In genomic region chr19:42529248-42529764, GRCh38 we compare ENCODE assay signal across 8 cellular contexts. TPM values are rescaled to one million over a fixed set of nuclear protein-coding genes. Genes with fewer than 3 reads are reported as not detected.
DNase-seq lines count a peak whose midpoint lies in the region; ATAC-seq and TF ChIP-seq lines count a peak whose summit lies in the region.

No MANE protein-coding gene starts in this region.

- H3K27ac ChIP-seq in A673 (ENCODE audit: low read depth, low read length, poor library complexity, severe bottlenecking) = no peak overlapping the region
- no peak overlapping the region for H3K27ac ChIP-seq in endodermal cell (ENCODE audit: low read depth, low read length)

- H3K4me3 ChIP-seq in A673 (ENCODE audit: low read depth, low read length, poor library complexity, severe bottlenecking) = no peak overlapping the region
- no peak overlapping the region for H3K4me3 ChIP-seq in endodermal cell (ENCODE audit: low read length)

- POLR2A ChIA-PET in A673 (lab: Charles Lee; ENCODE audit: low non-redundant PET) = no interaction called here
- POLR2A ChIA-PET in activated CD8-positive, alpha-beta T cell treated with anti-CD3 and anti-CD28 coated beads, Interleukin-2, amount 10 ng/mL, durations not matched to agents 7 days and 5 days (lab: Charles Lee) = interaction anchor here (1.2 to 2.3 kb wide), 2 partner anchors 79 to 89 kb away, joined by 3 to 20 read pairs; no protein-coding TSS in a partner anchor

- H3K36me3 Mint-ChIP-seq in activated CD8-positive, alpha-beta T cell treated with anti-CD3 and anti-CD28 coated beads, Interleukin-2, amount 10 ng/mL, durations not matched to agents 7 days and 5 days (ENCODE audit: low read depth) = peaks cover 17% of the 10 kb centered on the region
- H3K36me3 Mint-ChIP-seq in endodermal cell (ENCODE audit: low read depth) (peaks cover 2% of the 10 kb centered on the region), mesothelial cell of epicardium (no peaks in the 10 kb centered on the region)

- H3K4me1 Mint-ChIP-seq in activated CD8-positive, alpha-beta T cell treated with anti-CD3 and anti-CD28 coated beads, Interleukin-2, amount 10 ng/mL, durations not matched to agents 7 days and 5 days (ENCODE audit: low read depth) = peaks cover 49% of the 10 kb centered on the region
- H3K4me1 Mint-ChIP-seq in endodermal cell (peaks cover 14% of the 10 kb centered on the region), mesothelial cell of epicardium (peaks cover 10% of the 10 kb centered on the region)

- H3K4me3 Mint-ChIP-seq in activated CD8-positive, alpha-beta T cell treated with anti-CD3 and anti-CD28 coated beads, Interleukin-2, amount 10 ng/mL, durations not matched to agents 7 days and 5 days = peak overlapping the region; percentile 77
- H3K4me3 Mint-ChIP-seq in endodermal cell (no peak overlapping the region), mesothelial cell of epicardium (no peak overlapping the region)

- no TSS peak for BruUV-seq in A673 (replicated peaks; lab: Mats Ljungman, UMichigan)

- DNase-seq in A673 (ENCODE audit: low spot score) (peak; percentile 62), GM13977 (ENCODE audit: low spot score) (peak; percentile 81), NCI-H2029 (lab: John Stamatoyannopoulos, UW) (peak; percentile 29), endodermal cell (peak; percentile 93), mesothelial cell of epicardium (ENCODE audit: low spot score in 2 of 2, unreplicated experiment in 2 of 2) (peak; percentile 40 to 69)
- peak; percentile 80 for DNase-seq in activated CD8-positive, alpha-beta T cell treated with anti-CD3 and anti-CD28 coated beads, Interleukin-2, amount 10 ng/mL, durations not matched to agents 7 days and 5 days
- peak; percentile 38 to 47 for DNase-seq in stimulated activated CD8-positive, alpha-beta memory T cell treated with anti-CD3 and anti-CD28 coated beads, Interleukin-2, amount 100 ng/mL, for 1 hour (ENCODE audit: low read depth in 2 of 2)

- H3K27me3 Mint-ChIP-seq in activated CD8-positive, alpha-beta T cell treated with anti-CD3 and anti-CD28 coated beads, Interleukin-2, amount 10 ng/mL, durations not matched to agents 7 days and 5 days (ENCODE audit: low read depth) = no peaks in the 10 kb centered on the region
- H3K27me3 Mint-ChIP-seq in endodermal cell (ENCODE audit: insufficient read depth) (peaks cover 2% of the 10 kb centered on the region), mesothelial cell of epicardium (ENCODE audit: low read depth) (no peaks in the 10 kb centered on the region)

- H3K9ac ChIP-seq in endodermal cell (ENCODE audit: extremely low read depth, low read length, poor library complexity, severe bottlenecking) = no peak overlapping the region

- H3K36me3 ChIP-seq in A673 (ENCODE audit: insufficient read depth, low read length, poor library complexity, severe bottlenecking) = no peaks in the 10 kb centered on the region
- H3K36me3 ChIP-seq in endodermal cell (ENCODE audit: control insufficient read depth, insufficient read depth, low read length) = no peaks in the 10 kb centered on the region

- CTCF ChIA-PET in A673 (lab: Charles Lee) = interaction anchor here (0.7 to 1.1 kb wide), 2 partner anchors 79 to 1804 kb away, joined by 3 to 9 read pairs; no protein-coding TSS in a partner anchor
- CTCF ChIA-PET in activated CD8-positive, alpha-beta T cell treated with anti-CD3 and anti-CD28 coated beads, Interleukin-2, amount 10 ng/mL, durations not matched to agents 7 days and 5 days (lab: Charles Lee) = interaction anchor here (1.2 to 7.6 kb wide), 22 partner anchors 9 to 109 kb away, joined by 3 to 209 read pairs (median 8); partner anchors contain the start of gene CXCL17

- no peaks in the 10 kb centered on the region for H3K9me3 Mint-ChIP-seq in activated CD8-positive, alpha-beta T cell treated with anti-CD3 and anti-CD28 coated beads, Interleukin-2, amount 10 ng/mL, durations not matched to agents 7 days and 5 days (ENCODE audit: insufficient read depth)
- H3K9me3 Mint-ChIP-seq in endodermal cell = no peaks in the 10 kb centered on the region
- H3K9me3 Mint-ChIP-seq in mesothelial cell of epicardium = no peaks in the 10 kb centered on the region

- H3K27ac Mint-ChIP-seq in activated CD8-positive, alpha-beta T cell treated with anti-CD3 and anti-CD28 coated beads, Interleukin-2, amount 10 ng/mL, durations not matched to agents 7 days and 5 days = peak overlapping the region; percentile 90
- no peak overlapping the region for H3K27ac Mint-ChIP-seq in endodermal cell
- no peak overlapping the region for H3K27ac Mint-ChIP-seq in mesothelial cell of epicardium

- 72% methylated on average over 3 of the region's 3 CpGs; no CpG with 5 or more reads in 1 of the 2 experiments for WGBS in endodermal cell (ENCODE audit: insufficient coverage in 1 of 2, insufficient read length in 1 of 2), 2 experiments

- in situ Hi-C loops in GM13977 (cut with MboI; ENCODE audit: low pct_unique_long_range_greater_than_20kb, low sequenced_read_pairs, unreplicated experiment) = no loop called here

- no peaks in the 10 kb centered on the region for H3K9me3 ChIP-seq in A673 (ENCODE audit: low read depth, low read length, poor library complexity, severe bottlenecking)
- no peaks in the 10 kb centered on the region for H3K9me3 ChIP-seq in endodermal cell (ENCODE audit: control insufficient read depth, low read length)

- intact Hi-C loops in A673 (cut with micrococcal nuclease; ENCODE audit: unreplicated experiment) = loop anchor here (1.0 kb wide), 1 partner anchor 79 kb away; no protein-coding TSS in a partner anchor

- ATAC-seq in activated CD8-positive, alpha-beta T cell treated with anti-CD3 and anti-CD28 coated beads, Interleukin-2, amount 10 ng/mL, durations not matched to agents 7 days and 5 days = peak; percentile 75
- no peak for ATAC-seq in HG02852 (IDR thresholded peaks at IDR 0.05; ENCODE audit: unreplicated experiment)

- H3K4me1 ChIP-seq in A673 (ENCODE audit: insufficient read depth, low read length, poor library complexity, severe bottlenecking) (peaks cover 12% of the 10 kb centered on the region), endodermal cell (ENCODE audit: control insufficient read depth, insufficient read depth, low read length) (peaks cover 2% of the 10 kb centered on the region)

- H3K27me3 ChIP-seq in A673 (replicated peaks; ENCODE audit: insufficient read depth, low read depth, low read length, poor library complexity) = no peaks in the 10 kb centered on the region
- H3K27me3 ChIP-seq in endodermal cell (ENCODE audit: control insufficient read depth, insufficient read depth, low read length, poor library complexity, severe bottlenecking) = no peaks in the 10 kb centered on the region

- peak; percentile 96 for TF ChIP-seq CTCF in A673 (conservative IDR thresholded peaks at IDR 0.05; ENCODE audit: low read depth, low read length)
- TF ChIP-seq CTCF in GM13977 (IDR thresholded peaks at IDR 0.05; ENCODE audit: extremely low read depth, insufficient read depth, missing control alignments) = peak; percentile 97
- TF ChIP-seq CTCF in endodermal cell (conservative IDR thresholded peaks at IDR 0.05) = peak; percentile 97
- TF ChIP-seq CTCF in mesothelial cell of epicardium (IDR thresholded peaks at IDR 0.05; ENCODE audit: unreplicated experiment) = peak; percentile 81

RNA-seq across cellular contexts. Expression of gene CEACAM1, which starts 1.0 kb away (rescaled TPM):
- total RNA-seq in A673 (2021) (0.22 and 0.64 TPM in 2 replicates), endodermal cell (1 to 10 TPM; 1.0 to 1.5 TPM), mesothelial cell of epicardium (0.66 to 1.4 TPM (median 1.3 TPM) in 3 replicates)
- 10 to 100 TPM; 22.5 to 27.1 TPM for total RNA-seq in activated CD8-positive, alpha-beta T cell treated with anti-CD3 and anti-CD28 coated beads, Interleukin-2, amount 10 ng/mL, durations not matched to agents 7 days and 5 days
- 0.57 TPM for polyA plus RNA-seq in endodermal cell (2013, experiment 1 of 2)
- polyA plus RNA-seq in endodermal cell (2013, experiment 2 of 2) = not detected

Comparison
In these comparisons a context has a peak if more than half of its experiments do, and no peak if none do; other contexts are left out.
1. DNase-seq: peak in every context shown above with its lines; median percentile 93 in endodermal cell; 81 in GM13977; 80 in activated CD8-positive, alpha-beta T cell treated with anti-CD3 and anti-CD28 coated beads, Interleukin-2, amount 10 ng/mL, durations not matched to agents 7 days and 5 days; 62 in A673; 54 in mesothelial cell of epicardium; 42 in stimulated activated CD8-positive, alpha-beta memory T cell treated with anti-CD3 and anti-CD28 coated beads, Interleukin-2, amount 100 ng/mL, for 1 hour; 29 in NCI-H2029.